Comparison of ENCODE assay signal across 15 cellular contexts in genomic region chr16:14337303-14338191, GRCh38.
DNase-seq lines count a peak whose midpoint lies in the region; ATAC-seq, FAIRE-seq and TF ChIP-seq lines count a peak whose summit lies in the region.
"Had no signal": no experiment of that assay in that cellular context is flagged by ENCODE, and none has a peak within 500 bp of the region (broad histone marks: within the 10 kb centered on the region; RNA-seq: fewer than 3 reads in every experiment).

No MANE protein-coding gene starts in this region.

- DNase-seq in A549 (ENCODE audit: low read depth in 1 of 2, low spot score in 1 of 2) (no peak), IMR-90 (peak; percentile 53), fibroblast of peridontal ligament (ENCODE audit: extremely low read depth) (peak; percentile 55), neuronal stem cell (ENCODE audit: low spot score) (no peak), SHP77 treated with DMSO at 0.1 percent for 48 hours (lab: John Stamatoyannopoulos, UW) (no peak), NCI-H446 (lab: John Stamatoyannopoulos, UW) (no peak)
- DNase-seq in stimulated activated naive CD8-positive, alpha-beta T cell treated with anti-CD3 and anti-CD28 coated beads, Interleukin-15, amount 100 ng/mL, for 72 hours: no peak
- DNase-seq in NK-92 treated with Interleukin-12 subunit alpha and Interleukin-12 subunit beta, amount 100 ng/mL, for 24 hours (lab: John Stamatoyannopoulos, UW): no peak
- DNase-seq: activated naive CD8-positive, alpha-beta T cell treated with anti-CD3 and anti-CD28 coated beads for 36 hours; colonic mucosa; DND-41; H9; MV-4-11 had no signal

- no peak overlapping the region for H3K4me3 Mint-ChIP-seq in stimulated activated naive CD8-positive, alpha-beta T cell treated with anti-CD3 and anti-CD28 coated beads, Interleukin-15, amount 100 ng/mL, for 72 hours
- H3K4me3 Mint-ChIP-seq: activated naive CD8-positive, alpha-beta T cell treated with anti-CD3 and anti-CD28 coated beads for 36 hours; B cell; H9; neural progenitor cell had no signal

- H3K9me3 Mint-ChIP-seq in stimulated activated naive CD8-positive, alpha-beta T cell treated with anti-CD3 and anti-CD28 coated beads, Interleukin-15, amount 100 ng/mL, for 72 hours: peaks cover 8 to 10% of the 10 kb centered on the region in 2 donors

- peak overlapping the region; percentile 21; the same call in 1 of the 2 replicates for H4K5ac ChIP-seq in IMR-90 (ENCODE audit: low read depth, low read length)

- H3K56ac ChIP-seq in IMR-90 (ENCODE audit: extremely low read depth, insufficient read depth, low read length): no peak overlapping the region

- FAIRE-seq in A549 (lab: Jason Lieb, UNC): no peak

- H3K9me3 ChIP-seq in A549: peaks cover 22% of the 10 kb centered on the region
- H3K9me3 ChIP-seq in IMR-90 (ENCODE audit: control insufficient read depth, insufficient read depth, low read length): peaks cover 2% of the 10 kb centered on the region
- H3K9me3 ChIP-seq in neuronal stem cell (replicated peaks in 1 of 2; ENCODE audit: control insufficient read depth in 2 of 2, insufficient read depth in 1 of 2, low read depth in 1 of 2, low read length in 2 of 2): peaks cover 0 to 3% of the 10 kb centered on the region in 2 donors
- H3K9me3 ChIP-seq: colonic mucosa had no signal

- CTCF ChIA-PET in A549 (lab: Yijun Ruan, JAX): interaction anchor here (0.9 kb wide), 1 partner anchor 191 kb away, joined by 3 read pairs; no protein-coding TSS in a partner anchor
- CTCF ChIA-PET in IMR-90 (lab: Yijun Ruan, JAX): interaction anchor here (0.5 kb wide), 1 partner anchor 94 kb away, joined by 3 read pairs; no protein-coding TSS in a partner anchor

- 0 out of 2 replicates have a peak overlapping the region, but pooled peaks have one; percentile 37 for H3K14ac ChIP-seq in IMR-90 (replicated peaks; ENCODE audit: low read depth, low read length)
- H3K14ac ChIP-seq in neuronal stem cell (ENCODE audit: low read length): no peak overlapping the region

- in situ Hi-C loops in IMR-90 (cut with MboI; ENCODE audit: low sequenced_read_pairs): no loop called here

- 0 out of 2 replicates have a peak, but pooled peaks cover 3% of the 10 kb centered on the region for H4K20me1 ChIP-seq in IMR-90 (ENCODE audit: insufficient read depth, low read length)

- H2BK15ac ChIP-seq in IMR-90 (ENCODE audit: low read depth, low read length) (no peak overlapping the region), neuronal stem cell (ENCODE audit: low read length) (no peak overlapping the region)

- no peak overlapping the region for H2AK9ac ChIP-seq in IMR-90 (replicated peaks; ENCODE audit: low read depth, low read length, poor library complexity)

- TF ChIP-seq POLR2A in A549 (IDR thresholded peaks at IDR 0.05; ENCODE audit: low read length): no peak
- no peak for TF ChIP-seq POLR2A in IMR-90 (IDR thresholded peaks at IDR 0.05; ENCODE audit: low read depth, low read length)

- no peaks in the 10 kb centered on the region for H3K27me3 Mint-ChIP-seq in stimulated activated naive CD8-positive, alpha-beta T cell treated with anti-CD3 and anti-CD28 coated beads, Interleukin-15, amount 100 ng/mL, for 72 hours
- H3K27me3 Mint-ChIP-seq: activated naive CD8-positive, alpha-beta T cell treated with anti-CD3 and anti-CD28 coated beads for 36 hours; B cell had no signal

- H2AK5ac ChIP-seq in IMR-90 (ENCODE audit: low read depth, low read length): no peak overlapping the region
- H2AK5ac ChIP-seq in neuronal stem cell (ENCODE audit: low read depth, low read length): no peak overlapping the region

- H3K36me3 ChIP-seq in IMR-90 (ENCODE audit: control insufficient read depth, insufficient read depth, low read length) (no peaks in the 10 kb centered on the region), neuronal stem cell (replicated peaks in 1 of 2; ENCODE audit: control insufficient read depth in 2 of 2, insufficient read depth in 2 of 2, low read length in 2 of 2) (no peaks in the 10 kb centered on the region)
- H3K36me3 ChIP-seq: colonic mucosa, neural progenitor cell had no signal

- H2BK120ac ChIP-seq in IMR-90 (ENCODE audit: low read depth, low read length) (no peak overlapping the region), neuronal stem cell (ENCODE audit: low read depth, low read length) (no peak overlapping the region)

- ATAC-seq in A549: peak; percentile 25 to 35; a peak in 4 of 6 replicates
- peak; percentile 86 for ATAC-seq in IMR-90 (ENCODE audit: low read depth)
- no peak for ATAC-seq in stimulated activated naive CD8-positive, alpha-beta T cell treated with anti-CD3 and anti-CD28 coated beads, Interleukin-15, amount 100 ng/mL, for 72 hours

- H2BK12ac ChIP-seq in neuronal stem cell (ENCODE audit: low read length): no peak overlapping the region

- TF ChIP-seq CTCF in A549 (IDR thresholded peaks at IDR 0.05) (no peak), IMR-90 (conservative IDR thresholded peaks at IDR 0.05; ENCODE audit: low read depth, low read length) (no peak)

- H3K4me1 Mint-ChIP-seq in stimulated activated naive CD8-positive, alpha-beta T cell treated with anti-CD3 and anti-CD28 coated beads, Interleukin-15, amount 100 ng/mL, for 72 hours: no peaks in the 10 kb centered on the region
- H3K4me1 Mint-ChIP-seq: activated naive CD8-positive, alpha-beta T cell treated with anti-CD3 and anti-CD28 coated beads for 36 hours; B cell had no signal

- peak overlapping the region in 1 of 2 experiments; percentile 73; a peak in 3 of 6 replicates for H3K27ac ChIP-seq in A549
- no peak overlapping the region for H3K27ac ChIP-seq in IMR-90 (ENCODE audit: insufficient read depth, low read length)
- H3K27ac ChIP-seq in neuronal stem cell (replicated peaks; ENCODE audit: low read length): no peak overlapping the region
- H3K27ac ChIP-seq: colonic mucosa, neural progenitor cell had no signal

- no peak overlapping the region for H4K91ac ChIP-seq in IMR-90 (ENCODE audit: insufficient read depth, low read depth, low read length)
- H4K91ac ChIP-seq in neuronal stem cell (ENCODE audit: low read depth, low read length, poor library complexity): no peak overlapping the region

- H2AFZ ChIP-seq in IMR-90 (replicated peaks; ENCODE audit: low read length, poor library complexity) (peak overlapping the region; percentile 48), neuronal stem cell (ENCODE audit: low read length) (peak overlapping the region; percentile 29)
- H2AFZ ChIP-seq: neural progenitor cell had no signal

- H3K4me3 ChIP-seq in A549 (no peak overlapping the region), IMR-90 (ENCODE audit: insufficient read depth, low read depth, low read length) (no peak overlapping the region), neuronal stem cell (ENCODE audit: low read length in 2 of 2) (no peak overlapping the region)
- H3K4me3 ChIP-seq: colonic mucosa, neural progenitor cell had no signal

- H3K4me2 ChIP-seq in A549 (no peak overlapping the region), IMR-90 (ENCODE audit: low read depth, low read length) (peak overlapping the region; percentile 56), neuronal stem cell (ENCODE audit: insufficient read depth, low read length, poor library complexity, severe bottlenecking) (no peak overlapping the region)
- H3K4me2 ChIP-seq: neural progenitor cell had no signal

- no peaks in the 10 kb centered on the region for H3K9me1 ChIP-seq in IMR-90 (ENCODE audit: insufficient read depth, low read length)

- H3K23ac ChIP-seq in IMR-90 (ENCODE audit: low read depth, low read length): no peak overlapping the region
- no peak overlapping the region for H3K23ac ChIP-seq in neuronal stem cell (ENCODE audit: low read depth, low read length, poor library complexity)

- H3K18ac ChIP-seq in IMR-90 (ENCODE audit: low read depth, low read length) (no peak overlapping the region), neuronal stem cell (ENCODE audit: low read length) (peak overlapping the region; percentile 52)

- no peak for TF ChIP-seq EP300 in A549 (IDR thresholded peaks at IDR 0.05)

- H3K4me1 ChIP-seq in A549: 0 out of 3 replicates have a peak, but pooled peaks cover 4% of the 10 kb centered on the region
- peaks cover 4% of the 10 kb centered on the region for H3K4me1 ChIP-seq in IMR-90 (ENCODE audit: control insufficient read depth, insufficient read depth, low read length)
- H3K4me1 ChIP-seq in neuronal stem cell (ENCODE audit: control insufficient read depth in 2 of 2, insufficient read depth in 1 of 2, low read depth in 1 of 2, low read length in 2 of 2): no peaks in the 10 kb centered on the region
- H3K4me1 ChIP-seq: colonic mucosa, neural progenitor cell had no signal

- H2BK5ac ChIP-seq in IMR-90 (ENCODE audit: low read depth, low read length, poor library complexity, severe bottlenecking) (peak overlapping the region; percentile 21), neuronal stem cell (ENCODE audit: low read length) (no peak overlapping the region)

- no peaks in the 10 kb centered on the region for H3K79me1 ChIP-seq in IMR-90 (ENCODE audit: low read depth in 1 of 2, low read length in 2 of 2)
- no peaks in the 10 kb centered on the region for H3K79me1 ChIP-seq in neuronal stem cell (ENCODE audit: low read depth, low read length)

- TF ChIP-seq RAD21 in A549 (conservative IDR thresholded peaks at IDR 0.05 in 1 of 2, IDR thresholded peaks at IDR 0.05 in 1 of 2): no peak
- TF ChIP-seq RAD21 in IMR-90 (IDR thresholded peaks at IDR 0.05; ENCODE audit: low read length): no peak

- POLR2A ChIA-PET in A549 (lab: Yijun Ruan, JAX) (interaction anchor here (0.7 kb wide), 1 partner anchor 55 kb away, joined by 4 read pairs; no protein-coding TSS in a partner anchor), IMR-90 (lab: Charles Lee; ENCODE audit: unreplicated experiment) (no interaction called here)

- H3K4ac ChIP-seq in IMR-90 (ENCODE audit: low read depth, low read length): no peak overlapping the region
- H3K4ac ChIP-seq in neuronal stem cell (ENCODE audit: low read length): no peak overlapping the region

- no peak overlapping the region for H2BK20ac ChIP-seq in IMR-90 (ENCODE audit: low read depth, low read length)

- 76% methylated on average over 22 of the region's 22 CpGs for WGBS in A549 (ENCODE audit: missing lambda C conversion rate)
- 27% methylated on average over 3 of the region's 22 CpGs; no CpG with 5 or more reads in 1 of the 2 experiments for WGBS in IMR-90 (ENCODE audit: extremely low coverage in 2 of 2, insufficient read length in 1 of 2), 2 experiments
- no CpG with 5 or more reads among the region's 22 CpGs for WGBS in neuronal stem cell (ENCODE audit: extremely low coverage in 2 of 2, insufficient read length in 2 of 2, insufficient replicate concordance in 1 of 2), 2 donors

- H3K9ac ChIP-seq in IMR-90 (ENCODE audit: low read depth, low read length) (no peak overlapping the region; the same call in 1 of the 2 replicates), neuronal stem cell (ENCODE audit: low read depth, low read length, poor library complexity) (no peak overlapping the region)
- H3K9ac ChIP-seq: neural progenitor cell had no signal

- BruUV-seq in IMR-90 (replicated peaks; lab: Mats Ljungman, UMichigan): no TSS peak

- H4K8ac ChIP-seq in IMR-90 (ENCODE audit: low read depth in 2 of 2, low read length in 2 of 2) (no peak overlapping the region), neuronal stem cell (ENCODE audit: low read depth, low read length) (no peak overlapping the region)

- dilution Hi-C loops in IMR-90 (cut with HindIII; ENCODE audit: low sequenced_read_pairs, unreplicated experiment): no loop called here

- intact Hi-C loops in IMR-90 (cut with micrococcal nuclease): no loop called here

- H3K27ac Mint-ChIP-seq in stimulated activated naive CD8-positive, alpha-beta T cell treated with anti-CD3 and anti-CD28 coated beads, Interleukin-15, amount 100 ng/mL, for 72 hours: no peak overlapping the region
- H3K27ac Mint-ChIP-seq: activated naive CD8-positive, alpha-beta T cell treated with anti-CD3 and anti-CD28 coated beads for 36 hours; B cell; H9; neural progenitor cell had no signal

- no peaks in the 10 kb centered on the region for H3K27me3 ChIP-seq in IMR-90 (ENCODE audit: control insufficient read depth, insufficient read depth, low read length)
- H3K27me3 ChIP-seq in neuronal stem cell (ENCODE audit: control insufficient read depth in 3 of 3, insufficient read depth in 3 of 3, low read depth in 1 of 3, low read length in 3 of 3): no peaks in the 10 kb centered on the region
- H3K27me3 ChIP-seq: colonic mucosa, neural progenitor cell had no signal

Comparison
In these comparisons a context has a peak if more than half of its experiments do, and no peak if none do; other contexts are left out.
1. DNase-seq: peak in IMR-90 (single experiment) and fibroblast of peridontal ligament (single experiment); none in A549 (0 of 2), neuronal stem cell (single experiment), SHP77 treated with DMSO at 0.1 percent for 48 hours (single experiment), stimulated activated naive CD8-positive, alpha-beta T cell treated with anti-CD3 and anti-CD28 coated beads, Interleukin-15, amount 100 ng/mL, for 72 hours (0 of 2), NK-92 treated with Interleukin-12 subunit alpha and Interleukin-12 subunit beta, amount 100 ng/mL, for 24 hours (single experiment) and NCI-H446 (0 of 2).